8 cellular contexts compared by ENCODE assay signal in the genomic region with DNA sequence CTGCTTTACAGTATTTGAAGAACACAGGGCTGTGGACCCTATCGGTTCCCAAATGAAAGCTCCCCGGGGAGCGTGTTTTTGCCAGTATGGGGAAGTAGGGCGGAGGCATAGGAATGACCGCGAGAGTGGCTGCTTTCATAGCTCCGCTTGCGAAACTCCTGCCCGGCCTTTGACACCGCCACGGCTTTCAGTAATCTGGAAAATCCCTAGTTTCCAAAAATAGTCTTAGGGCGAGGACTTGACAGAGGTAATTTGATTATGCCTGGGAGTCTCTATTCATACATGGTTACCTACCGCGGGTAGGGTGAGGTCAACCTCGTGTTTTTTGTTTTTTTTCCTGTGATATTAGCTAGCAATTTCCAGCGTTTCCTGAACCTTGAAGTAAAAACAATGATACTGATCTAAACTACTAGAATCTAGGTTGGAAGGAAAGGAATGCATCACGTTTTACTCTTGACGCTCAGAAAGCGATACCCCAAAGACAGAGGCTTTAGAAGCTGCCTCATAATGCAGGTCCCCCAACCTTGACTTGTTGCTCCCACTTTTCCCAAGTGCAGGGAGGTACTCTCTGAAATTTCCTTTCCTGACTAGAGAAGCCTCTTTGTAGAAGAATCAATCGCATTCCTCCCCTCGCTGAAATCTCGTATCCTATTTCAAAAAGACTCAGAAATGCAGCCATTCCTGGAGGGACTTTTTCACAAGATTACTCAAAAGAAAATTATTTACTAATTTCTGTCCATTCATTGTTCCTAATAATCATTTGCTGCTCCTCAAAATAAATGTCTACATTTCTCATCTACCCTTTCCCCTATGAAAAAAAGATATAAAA. TPM values are rescaled to one million over a fixed set of nuclear protein-coding genes. Genes with fewer than 3 reads are reported as not detected.
DNase-seq lines count a peak whose midpoint lies in the region; ATAC-seq and TF ChIP-seq lines count a peak whose summit lies in the region.

No MANE protein-coding gene starts in this region.

- peak; percentile 33 for ATAC-seq in GM18909 (IDR thresholded peaks at IDR 0.05; ENCODE audit: poor library complexity, unreplicated experiment)
- ATAC-seq in HG03175 (IDR thresholded peaks at IDR 0.05; ENCODE audit: unreplicated experiment): peak; percentile 28
- peak; percentile 31 for ATAC-seq in activated CD8-positive, alpha-beta T cell treated with anti-CD3 and anti-CD28 coated beads, Interleukin-2, amount 10 ng/mL, durations not matched to agents 7 days and 5 days
- peak; percentile 49 to 51 for ATAC-seq in naive B cell (ENCODE audit: low read depth in 2 of 2)

- H3K4me3 ChIP-seq in subcutaneous abdominal adipose tissue (ENCODE audit: low read depth in 1 of 5, low read length in 5 of 5): peak overlapping the region; percentile 94 to 99 (median 99)

- H3K27me3 Mint-ChIP-seq in activated CD8-positive, alpha-beta T cell treated with anti-CD3 and anti-CD28 coated beads, Interleukin-2, amount 10 ng/mL, durations not matched to agents 7 days and 5 days (ENCODE audit: low read depth): no peaks in the 10 kb centered on the region
- H3K27me3 Mint-ChIP-seq in naive B cell: no peaks in the 10 kb centered on the region

- DNase-seq in NCI-H510A (lab: John Stamatoyannopoulos, UW) (peak; percentile 25), fibroblast of gingiva (ENCODE audit: low read depth) (peak; percentile 98), naive B cell (peak; percentile 76)
- peak; percentile 64 for DNase-seq in activated CD8-positive, alpha-beta T cell treated with anti-CD3 and anti-CD28 coated beads, Interleukin-2, amount 10 ng/mL, durations not matched to agents 7 days and 5 days

- H3K36me3 Mint-ChIP-seq in activated CD8-positive, alpha-beta T cell treated with anti-CD3 and anti-CD28 coated beads, Interleukin-2, amount 10 ng/mL, durations not matched to agents 7 days and 5 days (ENCODE audit: low read depth): peaks cover 43% of the 10 kb centered on the region
- peaks cover 11 to 24% of the 10 kb centered on the region in 2 donors for H3K36me3 Mint-ChIP-seq in naive B cell

- H3K9me3 ChIP-seq in subcutaneous abdominal adipose tissue (ENCODE audit: control insufficient read depth in 5 of 5, low read length in 5 of 5): no peaks in the 10 kb centered on the region

- H3K27ac ChIP-seq in C4-2B (peak overlapping the region; percentile 99), subcutaneous abdominal adipose tissue (ENCODE audit: low read depth, low read length) (peak overlapping the region; percentile 100)

- CTCF ChIA-PET in activated CD8-positive, alpha-beta T cell treated with anti-CD3 and anti-CD28 coated beads, Interleukin-2, amount 10 ng/mL, durations not matched to agents 7 days and 5 days (lab: Charles Lee): interaction anchor here (0.6 to 7.3 kb wide), 8 partner anchors 8 to 263 kb away, joined by 3 to 77 read pairs (median 6); no protein-coding TSS in a partner anchor

- H3K27me3 ChIP-seq in subcutaneous abdominal adipose tissue (ENCODE audit: control insufficient read depth in 5 of 5, insufficient read depth in 4 of 5, low read length in 5 of 5): no peaks in the 10 kb centered on the region

- no peak for TF ChIP-seq CTCF in C4-2B (conservative IDR thresholded peaks at IDR 0.05)

- peaks cover 47% of the 10 kb centered on the region for H3K4me1 Mint-ChIP-seq in activated CD8-positive, alpha-beta T cell treated with anti-CD3 and anti-CD28 coated beads, Interleukin-2, amount 10 ng/mL, durations not matched to agents 7 days and 5 days (ENCODE audit: low read depth)
- H3K4me1 Mint-ChIP-seq in naive B cell: peaks cover 38 to 55% (median 41%) of the 10 kb centered on the region in 3 donors

- peak overlapping the region; percentile 88 for H3K4me3 Mint-ChIP-seq in activated CD8-positive, alpha-beta T cell treated with anti-CD3 and anti-CD28 coated beads, Interleukin-2, amount 10 ng/mL, durations not matched to agents 7 days and 5 days
- peak overlapping the region; percentile 87 to 99 (median 98) for H3K4me3 Mint-ChIP-seq in naive B cell

- H3K9me3 Mint-ChIP-seq in activated CD8-positive, alpha-beta T cell treated with anti-CD3 and anti-CD28 coated beads, Interleukin-2, amount 10 ng/mL, durations not matched to agents 7 days and 5 days (ENCODE audit: insufficient read depth): no peaks in the 10 kb centered on the region
- no peaks in the 10 kb centered on the region for H3K9me3 Mint-ChIP-seq in naive B cell

- H3K27ac Mint-ChIP-seq in activated CD8-positive, alpha-beta T cell treated with anti-CD3 and anti-CD28 coated beads, Interleukin-2, amount 10 ng/mL, durations not matched to agents 7 days and 5 days: peak overlapping the region; percentile 93
- H3K27ac Mint-ChIP-seq in naive B cell: peak overlapping the region; percentile 99 to 100 (median 100)

- H3K4me1 ChIP-seq in subcutaneous abdominal adipose tissue (ENCODE audit: control insufficient read depth in 5 of 5, insufficient read depth in 5 of 5, low read length in 5 of 5): peaks cover 5 to 45% (median 40%) of the 10 kb centered on the region in 5 donors

- peak overlapping the region; percentile 94 to 100 (median 100) for H3K9ac ChIP-seq in subcutaneous abdominal adipose tissue (ENCODE audit: low read length in 5 of 5)

- H3K36me3 ChIP-seq in subcutaneous abdominal adipose tissue (ENCODE audit: control insufficient read depth in 5 of 5, insufficient read depth in 5 of 5, low read length in 5 of 5): peaks cover 24 to 32% (median 28%) of the 10 kb centered on the region in 5 donors

- POLR2A ChIA-PET in activated CD8-positive, alpha-beta T cell treated with anti-CD3 and anti-CD28 coated beads, Interleukin-2, amount 10 ng/mL, durations not matched to agents 7 days and 5 days (lab: Charles Lee): interaction anchor here (0.5 to 7.5 kb wide), 32 partner anchors 8 to 708 kb away, joined by 3 to 650 read pairs (median 6); partner anchors contain the start of genes LEKR1, SSR3 and TIPARP

RNA-seq across cellular contexts. Expression of gene CCNL1, which starts 0.9 kb away (rescaled TPM):
- total RNA-seq in activated CD8-positive, alpha-beta T cell treated with anti-CD3 and anti-CD28 coated beads, Interleukin-2, amount 10 ng/mL, durations not matched to agents 7 days and 5 days: 100 to 1,000 TPM; 257 TPM
- polyA plus RNA-seq in naive B cell (ENCODE audit: low read depth in 6 of 6): 100 to 1,000 TPM in 5 of 6 donors, 10 to 100 TPM in 1; 64.1 to 148 (median 138) TPM

Comparison
In these comparisons a context has a peak if more than half of its experiments do, and no peak if none do; other contexts are left out.
1. Peak in every context shown above with its lines: DNase-seq, ATAC-seq, H3K4me3 ChIP-seq and H3K27ac ChIP-seq.
2. DNase-seq: peak in every context shown above with its lines; median percentile 98 in fibroblast of gingiva; 76 in naive B cell; 64 in activated CD8-positive, alpha-beta T cell treated with anti-CD3 and anti-CD28 coated beads, Interleukin-2, amount 10 ng/mL, durations not matched to agents 7 days and 5 days; 25 in NCI-H510A.